In genomic region chr5:127801751-127802476, GRCh38 we compare ENCODE assay signal across 16 cellular contexts.
DNase-seq lines count a peak whose midpoint lies in the region; ATAC-seq and TF ChIP-seq lines count a peak whose summit lies in the region.
"Had no signal": no experiment of that assay in that cellular context is flagged by ENCODE, and none has a peak within 500 bp of the region (broad histone marks: within the 10 kb centered on the region; RNA-seq: fewer than 3 reads in every experiment).

No MANE protein-coding gene starts in this region.

- no peak overlapping the region for H3K9ac ChIP-seq in skeletal muscle satellite cell (ENCODE audit: low read depth, low read length)

- no peak overlapping the region for H3K4me3 ChIP-seq in skeletal muscle satellite cell (ENCODE audit: low read length)
- H3K4me3 ChIP-seq: hepatocyte, PC-9, tibial nerve had no signal

- H3K27me3 ChIP-seq in skeletal muscle satellite cell (ENCODE audit: control insufficient read depth, insufficient read depth, low read length): no peaks in the 10 kb centered on the region
- H3K27me3 ChIP-seq: hepatocyte, tibial nerve had no signal

- DNase-seq in H4 (ENCODE audit: low spot score) (peak; percentile 17), fibroblast of peridontal ligament (ENCODE audit: extremely low read depth) (peak; percentile 76), NOMO-1 treated with dmso at 0.1 percent for 144 hours (lab: John Stamatoyannopoulos, UW; ENCODE audit: unreplicated experiment) (no peak), ACHN (no peak)
- DNase-seq: activated CD8-positive, alpha-beta T cell treated with anti-CD3 and anti-CD28 coated beads, Interleukin-2, amount 10 ng/mL, durations not matched to agents 7 days and 5 days; activated naive CD8-positive, alpha-beta T cell treated with anti-CD3 and anti-CD28 coated beads, Interleukin-2, amount 50 U/mL, for 24 hours; kidney glomerular epithelial cell; NCI-H187; stimulated activated naive B cell treated with anti-CD40 and anti-IgM and Interleukin-4, amounts not matched to agents 10 μg/mL and 1 μg/mL and 100 μg/mL, for 72 hours had no signal

- in situ Hi-C loops in ACHN (cut with HindIII; ENCODE audit: low pct_ligation_motif_present, low pct_unique_long_range_greater_than_20kb, low sequenced_read_pairs): no loop called here

- H3K9me3 ChIP-seq in skeletal muscle satellite cell (replicated peaks; ENCODE audit: low read length): no peaks in the 10 kb centered on the region
- H3K9me3 ChIP-seq: tibial nerve had no signal

- peaks cover 31% of the 10 kb centered on the region for H3K4me1 ChIP-seq in skeletal muscle satellite cell (ENCODE audit: control insufficient read depth, insufficient read depth, low read length)

- ATAC-seq in SK-N-SH treated with all-trans-retinoic acid at 6 μM for 48 hours: peak; percentile 45
- no peak for ATAC-seq in HG03342 (IDR thresholded peaks at IDR 0.05; ENCODE audit: unreplicated experiment)
- ATAC-seq in GM21619 (IDR thresholded peaks at IDR 0.05; ENCODE audit: unreplicated experiment): no peak
- ATAC-seq: activated CD8-positive, alpha-beta T cell treated with anti-CD3 and anti-CD28 coated beads, Interleukin-2, amount 10 ng/mL, durations not matched to agents 7 days and 5 days; activated naive CD8-positive, alpha-beta T cell treated with anti-CD3 and anti-CD28 coated beads, Interleukin-2, amount 50 U/mL, for 24 hours; stimulated activated naive B cell treated with anti-CD40 and anti-IgM and Interleukin-4, amounts not matched to agents 10 μg/mL and 1 μg/mL and 100 μg/mL, for 72 hours had no signal

- H3K4me2 ChIP-seq in skeletal muscle satellite cell (ENCODE audit: low read length): peak overlapping the region; percentile 43
- H3K4me2 ChIP-seq: hepatocyte, PC-9 had no signal

- no peaks in the 10 kb centered on the region for H3K36me3 ChIP-seq in skeletal muscle satellite cell (ENCODE audit: insufficient read depth, low read length)
- H3K36me3 ChIP-seq: tibial nerve had no signal

TF ChIP-seq in SK-N-SH treated with all-trans-retinoic acid at 6 μM for 48 hours, 23 proteins besides CTCF, POLR2A, EP300 and RAD21:
- TF ChIP-seq TOX (CRISPR knock-in tag; IDR thresholded peaks at IDR 0.05; ENCODE audit: borderline replicate concordance): no peak
- no peak for TF ChIP-seq BACH2 (CRISPR knock-in tag; IDR thresholded peaks at IDR 0.05; ENCODE audit: borderline replicate concordance)
- no peak for TF ChIP-seq SNAI2 (CRISPR knock-in tag; IDR thresholded peaks at IDR 0.05)
- TF ChIP-seq ZNF8 (CRISPR knock-in tag; IDR thresholded peaks at IDR 0.05): no peak
- no peak for TF ChIP-seq OSR1 (CRISPR knock-in tag; IDR thresholded peaks at IDR 0.05)
- no peak for TF ChIP-seq PPARA (CRISPR knock-in tag; IDR thresholded peaks at IDR 0.05; ENCODE audit: borderline replicate concordance)
- TF ChIP-seq, protein P1, sequence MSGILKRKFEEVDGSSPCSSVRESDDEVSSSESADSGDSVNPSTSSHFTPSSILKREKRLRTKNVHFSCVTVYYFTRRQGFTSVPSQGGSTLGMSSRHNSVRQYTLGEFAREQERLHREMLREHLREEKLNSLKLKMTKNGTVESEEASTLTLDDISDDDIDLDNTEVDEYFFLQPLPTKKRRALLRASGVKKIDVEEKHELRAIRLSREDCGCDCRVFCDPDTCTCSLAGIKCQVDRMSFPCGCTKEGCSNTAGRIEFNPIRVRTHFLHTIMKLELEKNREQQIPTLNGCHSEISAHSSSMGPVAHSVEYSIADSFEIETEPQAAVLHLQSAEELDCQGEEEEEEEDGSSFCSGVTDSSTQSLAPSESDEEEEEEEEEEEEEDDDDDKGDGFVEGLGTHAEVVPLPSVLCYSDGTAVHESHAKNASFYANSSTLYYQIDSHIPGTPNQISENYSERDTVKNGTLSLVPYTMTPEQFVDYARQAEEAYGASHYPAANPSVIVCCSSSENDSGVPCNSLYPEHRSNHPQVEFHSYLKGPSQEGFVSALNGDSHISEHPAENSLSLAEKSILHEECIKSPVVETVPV (CRISPR knock-in tag; IDR thresholded peaks at IDR 0.05): no peak
- no peak for TF ChIP-seq ISL1 (CRISPR knock-in tag; IDR thresholded peaks at IDR 0.05)
- TF ChIP-seq CREB5 (CRISPR knock-in tag; IDR thresholded peaks at IDR 0.05; ENCODE audit: low read depth): no peak
- no peak for TF ChIP-seq ESRRG (CRISPR knock-in tag; IDR thresholded peaks at IDR 0.05)
TF ChIP-seq in SK-N-SH treated with all-trans-retinoic acid at 6 μM for 48 hours: peak in this region for 0.

Comparison
In these comparisons a context has a peak if more than half of its experiments do, and no peak if none do; other contexts are left out.
1. DNase-seq: peak in H4 (single experiment) and fibroblast of peridontal ligament (single experiment); none in NOMO-1 treated with dmso at 0.1 percent for 144 hours (single experiment) and ACHN (single experiment).